ENCODE assay signal across 13 cellular contexts in the genomic region with DNA sequence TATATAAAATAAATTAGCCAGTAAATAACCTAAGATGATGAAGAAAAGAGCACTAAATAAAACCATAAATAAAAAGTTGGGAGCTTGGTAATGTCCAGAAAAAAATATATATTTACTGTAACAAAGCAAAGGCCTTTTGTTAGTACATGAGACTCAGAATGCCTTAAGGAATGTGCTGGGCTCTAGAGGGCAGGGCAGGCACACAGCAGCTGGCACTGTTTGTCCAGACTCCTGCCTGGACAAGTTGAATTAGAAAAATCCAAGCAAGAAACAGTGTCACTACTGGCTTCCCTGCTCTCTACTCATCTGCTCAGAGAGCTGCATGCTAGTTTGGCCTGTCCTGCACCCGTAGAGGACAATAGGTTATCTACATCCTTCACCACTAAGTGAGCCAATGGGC. TPM values are rescaled to one million over a fixed set of nuclear protein-coding genes. Genes with fewer than 3 reads are reported as not detected.
A peak's percentile ranks its signal among the peaks of the same experiment; 100 is the strongest.
DNase-seq lines count a peak whose midpoint lies in the region; ATAC-seq and TF ChIP-seq lines count a peak whose summit lies in the region.
"Had no signal": no experiment of that assay in that cellular context is flagged by ENCODE, and none has a peak within 500 bp of the region (broad histone marks: within the 10 kb centered on the region; RNA-seq: fewer than 3 reads in every experiment).

No MANE protein-coding gene starts in this region.

- POLR2A ChIA-PET in HEK293 (lab: Yijun Ruan, JAX): no interaction called here

- no peaks in the 10 kb centered on the region for H3K27me3 ChIP-seq in WERI-Rb-1 (ENCODE audit: insufficient read depth, low read depth, severe bottlenecking)
- peaks cover 17% of the 10 kb centered on the region for H3K27me3 ChIP-seq in left ventricle myocardium inferior (ENCODE audit: low read depth)
- H3K27me3 ChIP-seq: upper lobe of left lung had no signal

- no peaks in the 10 kb centered on the region for H3K36me3 Mint-ChIP-seq in activated naive CD8-positive, alpha-beta T cell treated with anti-CD3 and anti-CD28 coated beads, Interleukin-2, amount 50 U/mL, for 24 hours (ENCODE audit: low read depth)

- H3K4me3 Mint-ChIP-seq in activated naive CD8-positive, alpha-beta T cell treated with anti-CD3 and anti-CD28 coated beads, Interleukin-2, amount 50 U/mL, for 24 hours: no peak overlapping the region
- H3K4me3 Mint-ChIP-seq: activated CD4-positive, alpha-beta memory T cell treated with anti-CD3 and anti-CD28 coated beads, Interleukin-2, amount 10 ng/mL, durations not matched to agents 7 days and 5 days; nephron progenitor cell had no signal

- intact Hi-C loops in left ventricle myocardium inferior (cut with micrococcal nuclease): no loop called here

- H3K27me3 Mint-ChIP-seq in activated naive CD8-positive, alpha-beta T cell treated with anti-CD3 and anti-CD28 coated beads, Interleukin-2, amount 50 U/mL, for 24 hours: no peaks in the 10 kb centered on the region

- H3K4me3 ChIP-seq in AG09309 (ENCODE audit: control insufficient read depth, low read depth, low read length): no peak overlapping the region
- H3K4me3 ChIP-seq in HEK293 (ENCODE audit: low read depth, low read length): no peak overlapping the region
- no peak overlapping the region for H3K4me3 ChIP-seq in WERI-Rb-1 (ENCODE audit: low read depth, low read length)
- H3K4me3 ChIP-seq in left ventricle myocardium inferior: no peak overlapping the region
- H3K4me3 ChIP-seq: upper lobe of left lung had no signal

- H3K4me1 Mint-ChIP-seq in activated naive CD8-positive, alpha-beta T cell treated with anti-CD3 and anti-CD28 coated beads, Interleukin-2, amount 50 U/mL, for 24 hours: peaks cover 22% of the 10 kb centered on the region
- H3K4me1 Mint-ChIP-seq: nephron progenitor cell had no signal

- no peak overlapping the region for H3K27ac ChIP-seq in HEK293 (ENCODE audit: extremely low read depth, low read depth, low read length)
- no peak overlapping the region for H3K27ac ChIP-seq in WERI-Rb-1
- no peak overlapping the region for H3K27ac ChIP-seq in left ventricle myocardium inferior (replicated peaks)
- H3K27ac ChIP-seq: upper lobe of left lung had no signal

- H3K9me3 ChIP-seq in HEK293 (ENCODE audit: control insufficient read depth, insufficient read depth, low read depth, low read length) (no peaks in the 10 kb centered on the region), WERI-Rb-1 (ENCODE audit: severe bottlenecking) (no peaks in the 10 kb centered on the region), left ventricle myocardium inferior (replicated peaks) (no peaks in the 10 kb centered on the region)
- H3K9me3 ChIP-seq: upper lobe of left lung had no signal

- CTCF ChIA-PET in HEK293 (lab: Yijun Ruan, JAX): interaction anchor here (0.7 kb wide), 1 partner anchor 96 kb away, joined by 3 read pairs; no protein-coding TSS in a partner anchor

- peak; percentile 9 for TF ChIP-seq CTCF in AG09309 (IDR thresholded peaks at IDR 0.05; ENCODE audit: control insufficient read depth, insufficient read depth, low read depth, low read length, missing control alignments)
- peak; percentile 75 for TF ChIP-seq CTCF in HEK293 (tag by site-specific recombination; IDR thresholded peaks at IDR 0.05)
- peak; percentile 46; the same call in 1 of the 2 replicates for TF ChIP-seq CTCF in WERI-Rb-1 (IDR thresholded peaks at IDR 0.05; ENCODE audit: low read depth, low read length)
- TF ChIP-seq CTCF in left ventricle myocardium inferior (IDR thresholded peaks at IDR 0.05; ENCODE audit: borderline replicate concordance): peak; percentile 48

- H3K36me3 ChIP-seq in HEK293 (ENCODE audit: control insufficient read depth in 2 of 2, insufficient read depth in 1 of 2, low read length in 2 of 2) (no peaks in the 10 kb centered on the region), WERI-Rb-1 (no peaks in the 10 kb centered on the region), left ventricle myocardium inferior (no peaks in the 10 kb centered on the region)
- H3K36me3 ChIP-seq: upper lobe of left lung had no signal

- H3K27ac Mint-ChIP-seq in activated naive CD8-positive, alpha-beta T cell treated with anti-CD3 and anti-CD28 coated beads, Interleukin-2, amount 50 U/mL, for 24 hours: no peak overlapping the region
- H3K27ac Mint-ChIP-seq: nephron progenitor cell had no signal

- no peak for DNase-seq in AG09309 (ENCODE audit: low read depth)
- DNase-seq in WERI-Rb-1: no peak
- DNase-seq in left ventricle myocardium inferior: no peak
- DNase-seq in cerebellar nuclear complex (lab: John Stamatoyannopoulos, UW): no peak
- DNase-seq in activated naive CD8-positive, alpha-beta T cell treated with anti-CD3 and anti-CD28 coated beads, Interleukin-2, amount 50 U/mL, for 24 hours: no peak
- DNase-seq: activated CD4-positive, alpha-beta memory T cell treated with anti-CD3 and anti-CD28 coated beads, Interleukin-2, amount 10 ng/mL, durations not matched to agents 7 days and 5 days; COR-L47; H7; nephron progenitor cell had no signal

- no peak for ATAC-seq in GM19452 (IDR thresholded peaks at IDR 0.05; ENCODE audit: unreplicated experiment)
- ATAC-seq in GM18868 (IDR thresholded peaks at IDR 0.05; ENCODE audit: unreplicated experiment): no peak
- ATAC-seq in activated naive CD8-positive, alpha-beta T cell treated with anti-CD3 and anti-CD28 coated beads, Interleukin-2, amount 50 U/mL, for 24 hours: no peak

- H3K4me1 ChIP-seq in HEK293 (ENCODE audit: control insufficient read depth, insufficient read depth, low read length): no peaks in the 10 kb centered on the region
- H3K4me1 ChIP-seq in left ventricle myocardium inferior: no peaks in the 10 kb centered on the region
- H3K4me1 ChIP-seq: upper lobe of left lung had no signal

- H3K9me3 Mint-ChIP-seq in activated naive CD8-positive, alpha-beta T cell treated with anti-CD3 and anti-CD28 coated beads, Interleukin-2, amount 50 U/mL, for 24 hours: no peaks in the 10 kb centered on the region
- H3K9me3 Mint-ChIP-seq: activated CD4-positive, alpha-beta memory T cell treated with anti-CD3 and anti-CD28 coated beads, Interleukin-2, amount 10 ng/mL, durations not matched to agents 7 days and 5 days; nephron progenitor cell had no signal

TF ChIP-seq in HEK293, 187 proteins besides CTCF, POLR2A, EP300 and RAD21:
- TF ChIP-seq ZNF639 (tag by site-specific recombination; IDR thresholded peaks at IDR 0.05): no peak
- TF ChIP-seq ZNF2 (tag by site-specific recombination; IDR thresholded peaks at IDR 0.05): no peak
- peak; percentile 50; the same call in 1 of the 2 replicates for TF ChIP-seq ZBTB17 (tag by site-specific recombination; IDR thresholded peaks at IDR 0.05)

RNA-seq across cellular contexts. Expression of gene DEFB129, which starts 8.8 kb away (rescaled TPM):
- total RNA-seq in left ventricle myocardium inferior: not detected
- total RNA-seq: activated CD4-positive, alpha-beta memory T cell treated with anti-CD3 and anti-CD28 coated beads, Interleukin-2, amount 10 ng/mL, durations not matched to agents 7 days and 5 days; H7; upper lobe of left lung had no signal

RNA-seq across cellular contexts. Expression of gene DEFB132, which starts 21.6 kb away (rescaled TPM):
- total RNA-seq in left ventricle myocardium inferior: not detected
- total RNA-seq: activated CD4-positive, alpha-beta memory T cell treated with anti-CD3 and anti-CD28 coated beads, Interleukin-2, amount 10 ng/mL, durations not matched to agents 7 days and 5 days; H7; upper lobe of left lung had no signal

RNA-seq across cellular contexts. Expression of gene DEFB128, which starts 46.4 kb away (rescaled TPM):
- total RNA-seq in left ventricle myocardium inferior: not detected
- total RNA-seq: activated CD4-positive, alpha-beta memory T cell treated with anti-CD3 and anti-CD28 coated beads, Interleukin-2, amount 10 ng/mL, durations not matched to agents 7 days and 5 days; H7; upper lobe of left lung had no signal

RNA-seq across cellular contexts. Expression of gene C20orf96, which starts 54.7 kb away (rescaled TPM):
- total RNA-seq in left ventricle myocardium inferior: 6.6 TPM

Comparison
In these comparisons a context has a peak if more than half of its experiments do, and no peak if none do; other contexts are left out.
1. CTCF ChIP-seq: peak in every context shown above with its lines; median percentile 75 in HEK293; 48 in left ventricle myocardium inferior; 46 in WERI-Rb-1; 9 in AG09309.